In genomic region chr13:54949735-54950134, GRCh38 we compare ENCODE assay signal across 17 cellular contexts.
A peak's percentile ranks its signal among the peaks of the same experiment; 100 is the strongest.
DNase-seq lines count a peak whose midpoint lies in the region; ATAC-seq and TF ChIP-seq lines count a peak whose summit lies in the region.
"Had no signal": no experiment of that assay in that cellular context is flagged by ENCODE, and none has a peak within 500 bp of the region (broad histone marks: within the 10 kb centered on the region; RNA-seq: fewer than 3 reads in every experiment).

No MANE protein-coding gene starts in this region.

- H3K36me3 ChIP-seq in stomach, result no peaks in the 10 kb centered on the region
- H3K36me3 ChIP-seq: BLaER1 had no signal

- H3K27ac ChIP-seq in stomach, result no peak overlapping the region
- H3K27ac ChIP-seq: 22Rv1, BLaER1, GM23248, HL-60 had no signal

- intact Hi-C loops in stomach (cut with DNase I; ENCODE audit: low total_unique reads), result no loop called here

- DNase-seq in DMS53 (lab: John Stamatoyannopoulos, UW) (peak; percentile 55), DMS53 treated with DMSO at 0.1 percent for 48 hours (lab: John Stamatoyannopoulos, UW; ENCODE audit: unreplicated experiment) (no peak), RPMI7951 (ENCODE audit: low read depth) (peak; percentile 22), epithelial cell of esophagus (ENCODE audit: low read depth) (peak; percentile 3), stomach (no peak), left lobe of liver (ENCODE audit: low spot score) (no peak)
- DNase-seq: AML-193; CD8-positive, alpha-beta memory T cell; DMS79; GM23248; H7; IMR-90 had no signal

- no peaks in the 10 kb centered on the region for H3K9me3 ChIP-seq in stomach
- H3K9me3 ChIP-seq: BLaER1 had no signal

- TF ChIP-seq EP300 in stomach (IDR thresholded peaks at IDR 0.05), result no peak

- TF ChIP-seq POLR2A in stomach (IDR thresholded peaks at IDR 0.05), result no peak

- H3K27me3 ChIP-seq in stomach, result no peaks in the 10 kb centered on the region
- H3K27me3 ChIP-seq: BLaER1 had no signal

- TF ChIP-seq CTCF in epithelial cell of esophagus (IDR thresholded peaks at IDR 0.05; ENCODE audit: insufficient read depth, low read depth, low read length, missing control alignments) (no peak), stomach (IDR thresholded peaks at IDR 0.05) (no peak)

- 59 to 79% (median 62%) methylated on average over 4 of the region's 4 CpGs for WGBS in stomach, 5 donors

- ATAC-seq in activated CD4-positive, CD25-positive, alpha-beta regulatory T cell treated with anti-CD3 and anti-CD28 coated beads, Interleukin-2, amount 50 U/mL, for 24 hours, result no peak
- ATAC-seq in left lobe of liver, result no peak
- ATAC-seq: GM12878 had no signal

- no peaks in the 10 kb centered on the region for H3K4me1 ChIP-seq in stomach
- H3K4me1 ChIP-seq: BLaER1 had no signal

- no peak overlapping the region for H3K4me3 ChIP-seq in epithelial cell of esophagus (ENCODE audit: low read length)
- H3K4me3 ChIP-seq in stomach, result no peak overlapping the region
- H3K4me3 ChIP-seq: BLaER1, GM12878, GM23248 had no signal

Comparison
In these comparisons a context has a peak if more than half of its experiments do, and no peak if none do; other contexts are left out.
1. DNase-seq: peak in DMS53 (single experiment), RPMI7951 (single experiment) and epithelial cell of esophagus (single experiment); none in DMS53 treated with DMSO at 0.1 percent for 48 hours (single experiment), stomach (single experiment) and left lobe of liver (single experiment).